In the genomic region with DNA sequence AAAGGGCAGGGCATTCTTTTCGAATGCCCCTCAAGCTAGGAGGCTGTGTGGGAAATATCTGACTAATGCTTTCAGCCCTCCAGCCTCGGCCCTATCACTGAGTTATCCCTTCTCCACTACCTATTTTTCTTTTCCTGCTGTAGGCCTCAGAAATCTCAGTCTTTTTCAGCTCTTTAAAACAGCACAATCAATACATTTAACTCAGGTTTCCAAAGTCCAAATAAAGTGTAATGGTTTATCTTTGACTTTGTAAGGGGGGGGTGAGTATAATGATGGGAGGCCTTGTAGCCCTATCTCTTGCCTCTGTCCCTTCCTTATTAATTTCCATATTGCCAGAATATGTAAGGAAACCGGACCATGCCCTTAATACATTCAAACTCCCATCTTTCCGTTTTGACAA, we compare ENCODE assay signal across 9 cellular contexts. TPM values are rescaled to one million over a fixed set of nuclear protein-coding genes. Genes with fewer than 3 reads are reported as not detected.
DNase-seq lines count a peak whose midpoint lies in the region; TF ChIP-seq lines count a peak whose summit lies in the region.
"Had no signal": no experiment of that assay in that cellular context is flagged by ENCODE, and none has a peak within 500 bp of the region (broad histone marks: within the 10 kb centered on the region; RNA-seq: fewer than 3 reads in every experiment).

No MANE protein-coding gene starts in this region.

- TF ChIP-seq CTCF in H9 (conservative IDR thresholded peaks at IDR 0.05), result no peak

- no peak overlapping the region for H3K56ac ChIP-seq in H9 (ENCODE audit: insufficient read length, low read depth, low read length)

- H4K91ac ChIP-seq in H9 (ENCODE audit: insufficient read length, low read depth, low read length), result no peak overlapping the region

- peak overlapping the region; percentile 46 for H3K4me2 ChIP-seq in H9 (ENCODE audit: insufficient read depth, insufficient read length, low read length)

- no peak overlapping the region for H3K18ac ChIP-seq in H9 (ENCODE audit: insufficient read length, low read depth, low read length)

- peaks cover 6% of the 10 kb centered on the region for H3K23me2 ChIP-seq in H9 (ENCODE audit: insufficient read length, low read depth, low read length, poor library complexity, severe bottlenecking)

- no peak overlapping the region for H2BK20ac ChIP-seq in H9 (ENCODE audit: low read depth, low read length, poor library complexity, severe bottlenecking)

- H3K36me3 ChIP-seq in ACC112 (ENCODE audit: insufficient read depth, low read length) (no peaks in the 10 kb centered on the region), muscle layer of duodenum (ENCODE audit: control insufficient read depth in 1 of 2, insufficient read depth in 2 of 2, low read length in 2 of 2) (no peaks in the 10 kb centered on the region)

- peaks cover 55 to 62% of the 10 kb centered on the region in 2 experiments for H3K9me3 Mint-ChIP-seq in H9

- H3K4ac ChIP-seq in H9 (ENCODE audit: low read depth, low read length), result no peak overlapping the region

- H2BK5ac ChIP-seq in H9 (ENCODE audit: insufficient read length, low read length), result no peak overlapping the region

- DNase-seq in H9, result no peak
- DNase-seq in caudate nucleus (lab: John Stamatoyannopoulos, UW), result no peak
- no peak for DNase-seq in DMS 273 treated with DMSO at 0.1 percent for 48 hours (lab: John Stamatoyannopoulos, UW)
- DNase-seq in germinal center (ENCODE audit: low spot score), result no peak
- DNase-seq in globus pallidus (ENCODE audit: low spot score), result no peak
- DNase-seq in H4 (ENCODE audit: low spot score), result no peak
- DNase-seq: Caco-2 had no signal

- H4K5ac ChIP-seq in H9 (ENCODE audit: insufficient read length, low read depth, low read length), result no peak overlapping the region

- H3K4me3 ChIP-seq in ACC112 (ENCODE audit: low read depth, low read length) (peak overlapping the region; percentile 94; the same call in 1 of the 2 replicates), muscle layer of duodenum (ENCODE audit: low read depth in 1 of 2, low read length in 2 of 2) (peak overlapping the region; percentile 16 to 72)

- H3K14ac ChIP-seq in H9 (ENCODE audit: insufficient read depth, low read length), result peak overlapping the region; percentile 32; the same call in 1 of the 2 replicates

- H3K27ac ChIP-seq in ACC112 (ENCODE audit: low read depth, low read length), result no peak overlapping the region
- no peak overlapping the region for H3K27ac ChIP-seq in H9 (ENCODE audit: insufficient read length, low read depth, low read length)
- H3K27ac ChIP-seq in caudate nucleus (ENCODE audit: low read depth, low read length), result peak overlapping the region; percentile 93
- no peak overlapping the region for H3K27ac ChIP-seq in muscle layer of duodenum (ENCODE audit: low read length)

- H3K9ac ChIP-seq in H9 (ENCODE audit: extremely low read depth, insufficient read length, low read length), result no peak overlapping the region

- no peak overlapping the region for H3T11ph ChIP-seq in H9 (ENCODE audit: low read length)

- no peak overlapping the region for H3K23ac ChIP-seq in H9 (ENCODE audit: insufficient read length, low read depth, low read length)

- H3K9me3 ChIP-seq in H9 (ENCODE audit: control insufficient read depth, low read depth, low read length), result peaks cover 25% of the 10 kb centered on the region
- no peaks in the 10 kb centered on the region for H3K9me3 ChIP-seq in muscle layer of duodenum (ENCODE audit: control insufficient read depth in 1 of 2, low read length in 2 of 2)
- H3K9me3 ChIP-seq: Caco-2 had no signal

- H3K79me2 ChIP-seq in ACC112 (ENCODE audit: control insufficient read depth, insufficient read depth, low read length, unreplicated experiment), result no peaks in the 10 kb centered on the region
- peaks cover 2% of the 10 kb centered on the region; the same call in 1 of the 2 replicates for H3K79me2 ChIP-seq in H9 (ENCODE audit: insufficient read depth, low read length)

- H3K27me3 Mint-ChIP-seq in H9 (ENCODE audit: low read depth), result peaks cover 3% of the 10 kb centered on the region; the same call in 1 of the 2 replicates

- H4K20me1 ChIP-seq in H9 (ENCODE audit: control insufficient read depth, insufficient read depth, insufficient read length), result no peaks in the 10 kb centered on the region

- H2BK12ac ChIP-seq in H9 (ENCODE audit: insufficient read length, low read depth, low read length), result no peak overlapping the region

- no peaks in the 10 kb centered on the region for H3K79me1 ChIP-seq in H9 (ENCODE audit: insufficient read depth, low read depth, low read length, poor library complexity, severe bottlenecking)

- H2AK5ac ChIP-seq in H9 (ENCODE audit: insufficient read length, low read length), result no peak overlapping the region

- H2BK120ac ChIP-seq in H9 (ENCODE audit: low read depth, low read length, poor library complexity, severe bottlenecking), result no peak overlapping the region

- no peak overlapping the region for H4K8ac ChIP-seq in H9 (replicated peaks; ENCODE audit: insufficient read length, low read depth, low read length)

- peaks cover 0 to 4% (median 3%) of the 10 kb centered on the region in 3 experiments; a peak in 4 of 7 replicates for H3K36me3 Mint-ChIP-seq in H9 (ENCODE audit: insufficient read depth in 1 of 3, low read depth in 3 of 3)

- H2AFZ ChIP-seq in ACC112 (ENCODE audit: low read length, unreplicated experiment) (no peak overlapping the region), H9 (ENCODE audit: low read length) (no peak overlapping the region)

- peak overlapping the region; percentile 87 to 100 (median 99); a peak in 6 of 7 replicates for H3K27ac Mint-ChIP-seq in H9

- H3K27me3 ChIP-seq in ACC112 (ENCODE audit: insufficient read depth, low read length) (no peaks in the 10 kb centered on the region), H9 (ENCODE audit: insufficient read depth, low read length) (no peaks in the 10 kb centered on the region), muscle layer of duodenum (ENCODE audit: low read depth, low read length) (no peaks in the 10 kb centered on the region)

- no CpG with 5 or more reads among the region's 4 CpGs for WGBS in H9 (ENCODE audit: extremely low coverage, insufficient read length, low lambda C conversion rate)

- peak overlapping the region; percentile 87 to 95 for H3K4me3 Mint-ChIP-seq in H9

- no peaks in the 10 kb centered on the region for H3K4me1 ChIP-seq in ACC112 (ENCODE audit: control insufficient read depth, insufficient read depth, low read length, unreplicated experiment)
- no peaks in the 10 kb centered on the region for H3K4me1 ChIP-seq in H9 (ENCODE audit: insufficient read depth, low read length)
- peaks cover 0 to 2% of the 10 kb centered on the region in 2 donors for H3K4me1 ChIP-seq in muscle layer of duodenum (ENCODE audit: control insufficient read depth in 1 of 2, insufficient read depth in 2 of 2, low read length in 2 of 2)
- H3K4me1 ChIP-seq: Caco-2 had no signal

- no peak overlapping the region for H2BK15ac ChIP-seq in H9 (ENCODE audit: low read depth, low read length)

- peaks cover 15 to 28% of the 10 kb centered on the region in 2 experiments for H3K4me1 Mint-ChIP-seq in H9

RNA-seq across cellular contexts. Expression of gene WNK3, which starts 1.6 kb away (rescaled TPM):
- 21.0 and 22.8 TPM in 2 replicates for total RNA-seq in H9 (2021)
- total RNA-seq in H4 (2014; rRNA removed; shearing (Covaris generic)), result 0.37 and 0.58 TPM in 2 replicates
- total RNA-seq: Caco-2 had no signal

Comparison
In these comparisons a context has a peak if more than half of its experiments do, and no peak if none do; other contexts are left out.
1. RNA of gene WNK3, which starts 1.6 kb away (total RNA-seq): 21.0 to 22.8 TPM in H9; 0.37 to 0.58 TPM in H4; every median in the first group is over 10 times any median in the second.